ENCODE assay signal across 33 cellular contexts in genomic region chr9:114474425-114474824, GRCh38.
"Had no signal": no experiment of that assay in that cellular context is flagged by ENCODE, and none has a peak within 500 bp of the region (broad histone marks: within the 10 kb centered on the region; RNA-seq: fewer than 3 reads in every experiment).

No MANE protein-coding gene starts in this region.

- H3K4me3 Mint-ChIP-seq: activated B cell treated with CpG ODN at 0.5 μM for 24 hours; activated CD8-positive, alpha-beta T cell treated with anti-CD3 and anti-CD28 coated beads for 36 hours; activated naive CD4-positive, alpha-beta T cell treated with anti-CD3 and anti-CD28 coated beads, Interleukin-2, amount 10 ng/mL, durations not matched to agents 7 days and 5 days; activated naive CD8-positive, alpha-beta T cell; activated naive CD8-positive, alpha-beta T cell treated with anti-CD3 and anti-CD28 coated beads, Interleukin-2, amount 50 U/mL, for 24 hours; activated T-cell treated with anti-CD3 and anti-CD28 coated beads, Interleukin-2, amount 50 U/mL, for 72 hours; T-cell had no signal

- H3K4me3 ChIP-seq: Peyer's patch, SJSA1 had no signal

- H3K27ac ChIP-seq: brain microvascular endothelial cell, Peyer's patch, SJSA1, VCaP had no signal

- H3K4me2 ChIP-seq: SK-N-SH had no signal

- DNase-seq: activated B cell treated with CpG ODN at 0.5 μM for 24 hours; activated CD4-positive, alpha-beta T cell treated with anti-CD3 and anti-CD28 coated beads for 48 hours; activated CD4-positive, alpha-beta T cell treated with anti-CD3 and anti-CD28 coated beads, Interleukin-2, amount 50 U/mL, for 4 hours; activated CD4-positive, CD25-positive, alpha-beta regulatory T cell treated with anti-CD3 and anti-CD28 coated beads, Interleukin-2, amount 50 U/mL, for 72 hours; activated CD8-positive, alpha-beta T cell treated with anti-CD3 and anti-CD28 coated beads for 36 hours; activated gamma-delta T cell; activated naive CD4-positive, alpha-beta T cell treated with anti-CD3 and anti-CD28 coated beads, Interleukin-2, amount 10 ng/mL, durations not matched to agents 7 days and 5 days; activated naive CD8-positive, alpha-beta T cell treated with anti-CD3 and anti-CD28 coated beads, Interleukin-2, amount 50 U/mL, for 24 hours; activated T-cell treated with anti-CD3 and anti-CD28 coated beads, Interleukin-2, amount 50 U/mL, for 1 hour; activated T-cell treated with anti-CD3 and anti-CD28 coated beads, Interleukin-2, amount 50 U/mL, for 72 hours; amniotic stem cell; aorta; brain microvascular endothelial cell; central memory CD4-positive, alpha-beta T cell; Karpas-422; NCI-H1105; NCI-H1417 treated with DMSO at 0.1 percent for 48 hours; NCI-H187 treated with DMSO at 0.1 percent for 48 hours; NCI-H2081 treated with DMSO at 0.1 percent for 48 hours; NCI-H345; NCI-H524 treated with DMSO at 0.1 percent for 48 hours; PC-3; Peyer's patch; RPMI8226; SHP77 treated with DMSO at 0.1 percent for 48 hours; SK-N-SH; T-cell; T-helper 17 cell; T-helper 9 cell had no signal

- H3K27me3 Mint-ChIP-seq: activated naive CD8-positive, alpha-beta T cell; activated naive CD8-positive, alpha-beta T cell treated with anti-CD3 and anti-CD28 coated beads, Interleukin-2, amount 50 U/mL, for 24 hours had no signal

- H3K36me3 Mint-ChIP-seq: activated naive CD4-positive, alpha-beta T cell treated with anti-CD3 and anti-CD28 coated beads, Interleukin-2, amount 10 ng/mL, durations not matched to agents 7 days and 5 days had no signal

- H3K9me3 ChIP-seq: Peyer's patch, SJSA1, SK-N-SH had no signal

- H3K36me3 ChIP-seq: brain microvascular endothelial cell, SJSA1 had no signal

- H3K9me3 Mint-ChIP-seq: activated CD8-positive, alpha-beta T cell treated with anti-CD3 and anti-CD28 coated beads for 36 hours; activated naive CD4-positive, alpha-beta T cell treated with anti-CD3 and anti-CD28 coated beads, Interleukin-2, amount 10 ng/mL, durations not matched to agents 7 days and 5 days; activated T-cell treated with anti-CD3 and anti-CD28 coated beads, Interleukin-2, amount 50 U/mL, for 72 hours; activated T-helper 2 cell treated with anti-CD3 and anti-CD28 coated beads, Interferon-gamma antibody, Interleukin-2, Interleukin-4, amounts not matched to agents 10 μg/mL and 5 μg/mL and 100 μg/mL, durations not matched to agents 14 hours and 24 hours and 36 hours had no signal

- H3K27ac Mint-ChIP-seq: activated B cell treated with CpG ODN at 0.5 μM for 24 hours; activated CD8-positive, alpha-beta T cell treated with anti-CD3 and anti-CD28 coated beads for 36 hours; activated naive CD4-positive, alpha-beta T cell treated with anti-CD3 and anti-CD28 coated beads, Interleukin-2, amount 10 ng/mL, durations not matched to agents 7 days and 5 days; activated naive CD8-positive, alpha-beta T cell; activated naive CD8-positive, alpha-beta T cell treated with anti-CD3 and anti-CD28 coated beads, Interleukin-2, amount 50 U/mL, for 24 hours; activated T-cell treated with anti-CD3 and anti-CD28 coated beads, Interleukin-2, amount 50 U/mL, for 72 hours; activated T-helper 2 cell treated with anti-CD3 and anti-CD28 coated beads, Interferon-gamma antibody, Interleukin-2, Interleukin-4, amounts not matched to agents 10 μg/mL and 5 μg/mL and 100 μg/mL, durations not matched to agents 14 hours and 24 hours and 36 hours; T-cell; T-helper 17 cell had no signal

- ATAC-seq: activated CD8-positive, alpha-beta T cell treated with anti-CD3 and anti-CD28 coated beads for 36 hours; activated naive CD8-positive, alpha-beta T cell treated with anti-CD3 and anti-CD28 coated beads, Interleukin-2, amount 50 U/mL, for 24 hours; activated T-cell treated with anti-CD3 and anti-CD28 coated beads, Interleukin-2, amount 50 U/mL, for 72 hours; PC-3; T-helper 17 cell had no signal

- H3K4me1 ChIP-seq: Peyer's patch, SJSA1 had no signal

- H3K27me3 ChIP-seq: brain microvascular endothelial cell, Peyer's patch, SJSA1 had no signal
